Comparison of ENCODE assay signal across 27 cellular contexts in genomic region chr5:44372028-44372427, GRCh38. TPM values are rescaled to one million over a fixed set of nuclear protein-coding genes. Genes with fewer than 3 reads are reported as not detected.
"Had no signal": no experiment of that assay in that cellular context is flagged by ENCODE, and none has a peak within 500 bp of the region (broad histone marks: within the 10 kb centered on the region; RNA-seq: fewer than 3 reads in every experiment).

No MANE protein-coding gene starts in this region.

- H3K4me1 ChIP-seq: heart right ventricle, lower lobe of right lung, parathyroid adenoma, right lobe of liver, stomach, thyroid gland had no signal

- H3K27me3 ChIP-seq: esophagus muscularis mucosa, heart right ventricle, neutrophil, right lobe of liver, stomach, thyroid gland had no signal

- H3K36me3 ChIP-seq: esophagus muscularis mucosa, heart right ventricle, lower lobe of right lung, neutrophil, right lobe of liver, stomach, thyroid gland had no signal

- ATAC-seq: heart right ventricle; left ventricle myocardium superior; lower lobe of right lung; natural killer cell treated with Interleukin-12 subunit alpha and Interleukin-12 subunit beta and Interleukin-15 and Interleukin-18, amount 100 ng/mL, for 72 hours; right lobe of liver; stimulated activated effector memory CD8-positive, alpha-beta T cell treated with anti-CD3 and anti-CD28 coated beads, Interleukin-12 subunit alpha, Interleukin-12 subunit beta, amount 100 ng/mL, for 72 hours had no signal

- H3K27ac ChIP-seq: coronary artery, esophagus muscularis mucosa, heart right ventricle, lower lobe of right lung, neutrophil, parathyroid adenoma, right lobe of liver, stomach, thyroid gland had no signal

- H3K9me3 ChIP-seq: lower lobe of right lung, neutrophil, right lobe of liver, stomach, thyroid gland had no signal

- H3K4me3 ChIP-seq: coronary artery, esophagus muscularis mucosa, heart right ventricle, lower lobe of right lung, right lobe of liver, stomach, thyroid gland had no signal

- FAIRE-seq: endothelial cell of umbilical vein had no signal

- DNase-seq: dermis blood vessel endothelial cell; effector memory CD4-positive, alpha-beta T cell; foreskin melanocyte; glutamatergic neuron; heart right ventricle; hippocampal formation; immature natural killer cell; islet precursor cell; kidney glomerular epithelial cell; left ventricle myocardium superior; lower lobe of right lung; naive B cell; right lobe of liver; stimulated activated CD4-positive, alpha-beta T cell treated with anti-CD3 and anti-CD28 coated beads, Interleukin-2, amount 100 ng/mL, for 24 hours; stimulated activated CD4-positive, alpha-beta T cell treated with anti-CD3 and anti-CD28 coated beads, Interleukin-4, amount 100 ng/mL, for 24 hours; stimulated activated naive CD4-positive, alpha-beta T cell treated with Interleukin-2 at 50 U/mL for 16 hours; stomach; thyroid gland had no signal

RNA-seq across cellular contexts. Expression of gene FGF10, which starts 17.2 kb away (rescaled TPM):
- total RNA-seq: dermis blood vessel endothelial cell; endothelial cell of umbilical vein; epithelial cell of proximal tubule; mononuclear cell; natural killer cell treated with Interleukin-12 subunit alpha and Interleukin-12 subunit beta and Interleukin-15 and Interleukin-18, amount 100 ng/mL, for 72 hours had no signal
- polyA plus RNA-seq: endothelial cell of umbilical vein, immature natural killer cell had no signal
